In the genomic region with DNA sequence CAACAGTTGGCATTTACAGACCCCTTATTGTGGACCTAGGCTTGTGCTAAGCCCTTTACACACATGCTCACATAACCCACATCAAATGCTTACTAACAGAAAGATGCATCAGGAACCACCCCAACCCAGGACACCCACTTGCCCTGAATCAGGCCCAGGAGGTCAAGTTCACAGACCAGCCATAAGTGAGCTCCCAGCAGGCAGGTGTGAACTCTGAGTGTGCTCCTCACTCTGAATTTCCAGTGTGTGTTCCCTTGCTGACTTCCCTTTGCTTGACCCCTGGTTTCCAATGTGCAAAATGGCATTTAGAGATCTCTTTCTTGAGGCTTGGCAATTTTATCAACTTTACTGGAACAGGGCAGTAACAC, we compare ENCODE assay signal across 1 cellular context.
TF ChIP-seq lines count a peak whose summit lies in the region.

No MANE protein-coding gene starts in this region.

TF ChIP-seq in K562, 482 proteins besides CTCF, POLR2A, EP300 and RAD21 (continued from another document):
- TF ChIP-seq, protein P1, sequence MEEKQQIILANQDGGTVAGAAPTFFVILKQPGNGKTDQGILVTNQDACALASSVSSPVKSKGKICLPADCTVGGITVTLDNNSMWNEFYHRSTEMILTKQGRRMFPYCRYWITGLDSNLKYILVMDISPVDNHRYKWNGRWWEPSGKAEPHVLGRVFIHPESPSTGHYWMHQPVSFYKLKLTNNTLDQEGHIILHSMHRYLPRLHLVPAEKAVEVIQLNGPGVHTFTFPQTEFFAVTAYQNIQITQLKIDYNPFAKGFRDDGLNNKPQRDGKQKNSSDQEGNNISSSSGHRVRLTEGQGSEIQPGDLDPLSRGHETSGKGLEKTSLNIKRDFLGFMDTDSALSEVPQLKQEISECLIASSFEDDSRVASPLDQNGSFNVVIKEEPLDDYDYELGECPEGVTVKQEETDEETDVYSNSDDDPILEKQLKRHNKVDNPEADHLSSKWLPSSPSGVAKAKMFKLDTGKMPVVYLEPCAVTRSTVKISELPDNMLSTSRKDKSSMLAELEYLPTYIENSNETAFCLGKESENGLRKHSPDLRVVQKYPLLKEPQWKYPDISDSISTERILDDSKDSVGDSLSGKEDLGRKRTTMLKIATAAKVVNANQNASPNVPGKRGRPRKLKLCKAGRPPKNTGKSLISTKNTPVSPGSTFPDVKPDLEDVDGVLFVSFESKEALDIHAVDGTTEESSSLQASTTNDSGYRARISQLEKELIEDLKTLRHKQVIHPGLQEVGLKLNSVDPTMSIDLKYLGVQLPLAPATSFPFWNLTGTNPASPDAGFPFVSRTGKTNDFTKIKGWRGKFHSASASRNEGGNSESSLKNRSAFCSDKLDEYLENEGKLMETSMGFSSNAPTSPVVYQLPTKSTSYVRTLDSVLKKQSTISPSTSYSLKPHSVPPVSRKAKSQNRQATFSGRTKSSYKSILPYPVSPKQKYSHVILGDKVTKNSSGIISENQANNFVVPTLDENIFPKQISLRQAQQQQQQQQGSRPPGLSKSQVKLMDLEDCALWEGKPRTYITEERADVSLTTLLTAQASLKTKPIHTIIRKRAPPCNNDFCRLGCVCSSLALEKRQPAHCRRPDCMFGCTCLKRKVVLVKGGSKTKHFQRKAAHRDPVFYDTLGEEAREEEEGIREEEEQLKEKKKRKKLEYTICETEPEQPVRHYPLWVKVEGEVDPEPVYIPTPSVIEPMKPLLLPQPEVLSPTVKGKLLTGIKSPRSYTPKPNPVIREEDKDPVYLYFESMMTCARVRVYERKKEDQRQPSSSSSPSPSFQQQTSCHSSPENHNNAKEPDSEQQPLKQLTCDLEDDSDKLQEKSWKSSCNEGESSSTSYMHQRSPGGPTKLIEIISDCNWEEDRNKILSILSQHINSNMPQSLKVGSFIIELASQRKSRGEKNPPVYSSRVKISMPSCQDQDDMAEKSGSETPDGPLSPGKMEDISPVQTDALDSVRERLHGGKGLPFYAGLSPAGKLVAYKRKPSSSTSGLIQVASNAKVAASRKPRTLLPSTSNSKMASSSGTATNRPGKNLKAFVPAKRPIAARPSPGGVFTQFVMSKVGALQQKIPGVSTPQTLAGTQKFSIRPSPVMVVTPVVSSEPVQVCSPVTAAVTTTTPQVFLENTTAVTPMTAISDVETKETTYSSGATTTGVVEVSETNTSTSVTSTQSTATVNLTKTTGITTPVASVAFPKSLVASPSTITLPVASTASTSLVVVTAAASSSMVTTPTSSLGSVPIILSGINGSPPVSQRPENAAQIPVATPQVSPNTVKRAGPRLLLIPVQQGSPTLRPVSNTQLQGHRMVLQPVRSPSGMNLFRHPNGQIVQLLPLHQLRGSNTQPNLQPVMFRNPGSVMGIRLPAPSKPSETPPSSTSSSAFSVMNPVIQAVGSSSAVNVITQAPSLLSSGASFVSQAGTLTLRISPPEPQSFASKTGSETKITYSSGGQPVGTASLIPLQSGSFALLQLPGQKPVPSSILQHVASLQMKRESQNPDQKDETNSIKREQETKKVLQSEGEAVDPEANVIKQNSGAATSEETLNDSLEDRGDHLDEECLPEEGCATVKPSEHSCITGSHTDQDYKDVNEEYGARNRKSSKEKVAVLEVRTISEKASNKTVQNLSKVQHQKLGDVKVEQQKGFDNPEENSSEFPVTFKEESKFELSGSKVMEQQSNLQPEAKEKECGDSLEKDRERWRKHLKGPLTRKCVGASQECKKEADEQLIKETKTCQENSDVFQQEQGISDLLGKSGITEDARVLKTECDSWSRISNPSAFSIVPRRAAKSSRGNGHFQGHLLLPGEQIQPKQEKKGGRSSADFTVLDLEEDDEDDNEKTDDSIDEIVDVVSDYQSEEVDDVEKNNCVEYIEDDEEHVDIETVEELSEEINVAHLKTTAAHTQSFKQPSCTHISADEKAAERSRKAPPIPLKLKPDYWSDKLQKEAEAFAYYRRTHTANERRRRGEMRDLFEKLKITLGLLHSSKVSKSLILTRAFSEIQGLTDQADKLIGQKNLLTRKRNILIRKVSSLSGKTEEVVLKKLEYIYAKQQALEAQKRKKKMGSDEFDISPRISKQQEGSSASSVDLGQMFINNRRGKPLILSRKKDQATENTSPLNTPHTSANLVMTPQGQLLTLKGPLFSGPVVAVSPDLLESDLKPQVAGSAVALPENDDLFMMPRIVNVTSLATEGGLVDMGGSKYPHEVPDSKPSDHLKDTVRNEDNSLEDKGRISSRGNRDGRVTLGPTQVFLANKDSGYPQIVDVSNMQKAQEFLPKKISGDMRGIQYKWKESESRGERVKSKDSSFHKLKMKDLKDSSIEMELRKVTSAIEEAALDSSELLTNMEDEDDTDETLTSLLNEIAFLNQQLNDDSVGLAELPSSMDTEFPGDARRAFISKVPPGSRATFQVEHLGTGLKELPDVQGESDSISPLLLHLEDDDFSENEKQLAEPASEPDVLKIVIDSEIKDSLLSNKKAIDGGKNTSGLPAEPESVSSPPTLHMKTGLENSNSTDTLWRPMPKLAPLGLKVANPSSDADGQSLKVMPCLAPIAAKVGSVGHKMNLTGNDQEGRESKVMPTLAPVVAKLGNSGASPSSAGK (IDR thresholded peaks at IDR 0.05), result peak; percentile 11; the same call in 1 of the 2 replicates
- no peak for TF ChIP-seq CTBP1 (IDR thresholded peaks at IDR 0.05; ENCODE audit: borderline replicate concordance)
- TF ChIP-seq ATF3 (IDR thresholded peaks at IDR 0.05), result no peak
- TF ChIP-seq ATF3 (CRISPR knock-in tag; conservative IDR thresholded peaks at IDR 0.05), result no peak
- TF ChIP-seq, protein P2, sequence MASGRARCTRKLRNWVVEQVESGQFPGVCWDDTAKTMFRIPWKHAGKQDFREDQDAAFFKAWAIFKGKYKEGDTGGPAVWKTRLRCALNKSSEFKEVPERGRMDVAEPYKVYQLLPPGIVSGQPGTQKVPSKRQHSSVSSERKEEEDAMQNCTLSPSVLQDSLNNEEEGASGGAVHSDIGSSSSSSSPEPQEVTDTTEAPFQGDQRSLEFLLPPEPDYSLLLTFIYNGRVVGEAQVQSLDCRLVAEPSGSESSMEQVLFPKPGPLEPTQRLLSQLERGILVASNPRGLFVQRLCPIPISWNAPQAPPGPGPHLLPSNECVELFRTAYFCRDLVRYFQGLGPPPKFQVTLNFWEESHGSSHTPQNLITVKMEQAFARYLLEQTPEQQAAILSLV (tag; IDR thresholded peaks at IDR 0.05), result no peak
- no peak for TF ChIP-seq STAT5B (CRISPR knock-in tag; IDR thresholded peaks at IDR 0.05)
- no peak for TF ChIP-seq ZFPM2 (CRISPR knock-in tag; IDR thresholded peaks at IDR 0.05)
- TF ChIP-seq AFF4 (CRISPR knock-in tag; IDR thresholded peaks at IDR 0.05), result 0 out of 2 replicates have a peak, but pooled peaks have one; percentile 18
- no peak for TF ChIP-seq MLLT1 (IDR thresholded peaks at IDR 0.05)
- TF ChIP-seq BACH1 (tag; IDR thresholded peaks at IDR 0.05), result no peak
- no peak for TF ChIP-seq KLF6 (CRISPR knock-in tag; IDR thresholded peaks at IDR 0.05; ENCODE audit: borderline replicate concordance)
- peak; percentile 79 for TF ChIP-seq NFRKB (IDR thresholded peaks at IDR 0.05; ENCODE audit: low read depth)
- no peak for TF ChIP-seq HNRNPLL (IDR thresholded peaks at IDR 0.05; ENCODE audit: low read depth, low read length, poor library complexity, severe bottlenecking)
- no peak for TF ChIP-seq NR2C2 (CRISPR knock-in tag; IDR thresholded peaks at IDR 0.05)
- TF ChIP-seq NR2C2 (tag; IDR thresholded peaks at IDR 0.05), result peak; percentile 33; the same call in 1 of the 2 replicates
- TF ChIP-seq SREBF1 (IDR thresholded peaks at IDR 0.05; ENCODE audit: borderline replicate concordance, low read depth, low read length), result no peak
- no peak for TF ChIP-seq CBX5 (IDR thresholded peaks at IDR 0.05; ENCODE audit: borderline replicate concordance, low read depth)
- TF ChIP-seq, protein P3, sequence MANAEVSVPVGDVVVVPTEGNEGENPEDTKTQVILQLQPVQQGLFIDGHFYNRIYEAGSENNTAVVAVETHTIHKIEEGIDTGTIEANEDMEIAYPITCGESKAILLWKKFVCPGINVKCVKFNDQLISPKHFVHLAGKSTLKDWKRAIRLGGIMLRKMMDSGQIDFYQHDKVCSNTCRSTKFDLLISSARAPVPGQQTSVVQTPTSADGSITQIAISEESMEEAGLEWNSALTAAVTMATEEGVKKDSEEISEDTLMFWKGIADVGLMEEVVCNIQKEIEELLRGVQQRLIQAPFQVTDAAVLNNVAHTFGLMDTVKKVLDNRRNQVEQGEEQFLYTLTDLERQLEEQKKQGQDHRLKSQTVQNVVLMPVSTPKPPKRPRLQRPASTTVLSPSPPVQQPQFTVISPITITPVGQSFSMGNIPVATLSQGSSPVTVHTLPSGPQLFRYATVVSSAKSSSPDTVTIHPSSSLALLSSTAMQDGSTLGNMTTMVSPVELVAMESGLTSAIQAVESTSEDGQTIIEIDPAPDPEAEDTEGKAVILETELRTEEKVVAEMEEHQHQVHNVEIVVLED (CRISPR knock-in tag; IDR thresholded peaks at IDR 0.05), result no peak
- 0 out of 2 replicates have a peak, but pooled peaks have one; percentile 36 for TF ChIP-seq SMARCA5 (IDR thresholded peaks at IDR 0.05)
